Comparison of ENCODE assay signal across 28 cellular contexts in the genomic region with DNA sequence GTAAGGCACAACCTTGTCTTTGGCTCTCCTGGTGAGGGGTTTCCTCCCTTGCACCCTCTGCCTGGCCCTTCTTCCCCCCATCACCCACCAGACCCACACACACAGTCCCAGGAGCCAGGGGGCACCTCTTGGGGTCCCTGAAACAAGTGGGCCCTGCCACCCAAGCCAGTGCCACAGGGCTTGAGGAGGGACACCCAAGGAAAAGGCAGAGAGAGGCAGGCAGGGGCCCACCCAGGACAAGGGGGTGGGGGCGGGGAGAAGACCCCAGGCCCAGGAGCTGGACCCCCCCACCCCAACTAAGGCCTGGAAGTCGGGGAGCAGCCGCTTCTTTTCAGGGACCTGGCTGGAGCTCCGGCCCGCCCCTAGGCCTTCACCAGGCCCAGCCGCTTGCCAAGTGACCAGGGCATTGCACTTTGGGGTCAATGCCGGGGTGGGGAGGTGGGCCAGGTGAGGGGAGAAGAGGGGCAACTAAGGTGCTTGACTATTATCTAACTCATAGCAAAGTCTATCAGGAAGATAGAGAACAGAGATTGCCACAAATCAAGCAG.
"Had no signal": no experiment of that assay in that cellular context is flagged by ENCODE, and none has a peak within 500 bp of the region (broad histone marks: within the 10 kb centered on the region; RNA-seq: fewer than 3 reads in every experiment).

No MANE protein-coding gene starts in this region.

- H3K4me3 Mint-ChIP-seq: immature natural killer cell; naive thymus-derived CD4-positive, alpha-beta T cell; natural killer cell treated with Interleukin-12 subunit alpha and Interleukin-12 subunit beta and Interleukin-15 and Interleukin-18, amount 100 ng/mL, for 72 hours had no signal

- H3K9me3 Mint-ChIP-seq: naive thymus-derived CD4-positive, alpha-beta T cell had no signal

- H3K4me3 ChIP-seq: heart left ventricle, left lung, lung, mucosa of descending colon, pancreas, psoas muscle, right atrium auricular region, right lobe of liver, smooth muscle cell, stomach, testis, thyroid gland, transverse colon, upper lobe of left lung had no signal

- H3K4me1 Mint-ChIP-seq: immature natural killer cell; naive thymus-derived CD4-positive, alpha-beta T cell had no signal

- H3K27me3 Mint-ChIP-seq: natural killer cell treated with Interleukin-12 subunit alpha and Interleukin-12 subunit beta and Interleukin-15 and Interleukin-18, amount 100 ng/mL, for 72 hours had no signal

- H3K36me3 Mint-ChIP-seq: immature natural killer cell; naive thymus-derived CD4-positive, alpha-beta T cell; natural killer cell treated with Interleukin-12 subunit alpha and Interleukin-12 subunit beta and Interleukin-15 and Interleukin-18, amount 100 ng/mL, for 72 hours had no signal

- DNase-seq: glutamatergic neuron; heart left ventricle; hypothalamus; immature natural killer cell; kidney; left colon; left lung; midbrain; mucosa of descending colon; naive thymus-derived CD4-positive, alpha-beta T cell; nucleus accumbens; psoas muscle; stimulated activated CD4-positive, alpha-beta T cell treated with anti-CD3 and anti-CD28 coated beads, Interleukin-12 subunit alpha, Interleukin-12 subunit beta, amount 100 ng/mL, for 4 hours; stimulated activated CD4-positive, alpha-beta T cell treated with anti-CD3 and anti-CD28 coated beads, Interleukin-15, amount 100 ng/mL, for 24 hours; stimulated activated CD4-positive, alpha-beta T cell treated with anti-CD3 and anti-CD28 coated beads, Interleukin-2, amount 100 ng/mL, for 24 hours; stimulated activated CD4-positive, alpha-beta T cell treated with anti-CD3 and anti-CD28 coated beads, Interleukin-4, amount 100 ng/mL, for 1 hour; stimulated activated naive CD4-positive, alpha-beta T cell; stomach; testis; thyroid gland; transverse colon had no signal

- H3K27ac Mint-ChIP-seq: immature natural killer cell; naive thymus-derived CD4-positive, alpha-beta T cell; natural killer cell treated with Interleukin-12 subunit alpha and Interleukin-12 subunit beta and Interleukin-15 and Interleukin-18, amount 100 ng/mL, for 72 hours had no signal

- H3K4me1 ChIP-seq: left lung, pancreas, right lobe of liver, stomach, testis, thyroid gland, transverse colon, upper lobe of left lung had no signal

- ATAC-seq: left colon; left lung; mucosa of descending colon; naive thymus-derived CD4-positive, alpha-beta T cell; natural killer cell treated with Interleukin-12 subunit alpha and Interleukin-12 subunit beta and Interleukin-15 and Interleukin-18, amount 100 ng/mL, for 72 hours; pancreas; psoas muscle had no signal

- H3K27ac ChIP-seq: heart left ventricle, left lung, pancreas, psoas muscle, right lobe of liver, stomach, testis, thyroid gland, transverse colon, upper lobe of left lung had no signal

- H3K4me2 ChIP-seq: smooth muscle cell had no signal

- H3K9me3 ChIP-seq: heart left ventricle, left lung, mucosa of descending colon, pancreas, psoas muscle, right atrium auricular region, right lobe of liver, stomach, testis, thyroid gland, transverse colon, upper lobe of left lung had no signal

- H3K27me3 ChIP-seq: heart left ventricle, left lung, pancreas, right atrium auricular region, right lobe of liver, stomach, testis, thyroid gland, transverse colon, upper lobe of left lung had no signal

- H3K36me3 ChIP-seq: heart left ventricle, left lung, pancreas, right atrium auricular region, right lobe of liver, stomach, thyroid gland, transverse colon, upper lobe of left lung had no signal
